1 cellular context compared by ENCODE assay signal in the genomic region with DNA sequence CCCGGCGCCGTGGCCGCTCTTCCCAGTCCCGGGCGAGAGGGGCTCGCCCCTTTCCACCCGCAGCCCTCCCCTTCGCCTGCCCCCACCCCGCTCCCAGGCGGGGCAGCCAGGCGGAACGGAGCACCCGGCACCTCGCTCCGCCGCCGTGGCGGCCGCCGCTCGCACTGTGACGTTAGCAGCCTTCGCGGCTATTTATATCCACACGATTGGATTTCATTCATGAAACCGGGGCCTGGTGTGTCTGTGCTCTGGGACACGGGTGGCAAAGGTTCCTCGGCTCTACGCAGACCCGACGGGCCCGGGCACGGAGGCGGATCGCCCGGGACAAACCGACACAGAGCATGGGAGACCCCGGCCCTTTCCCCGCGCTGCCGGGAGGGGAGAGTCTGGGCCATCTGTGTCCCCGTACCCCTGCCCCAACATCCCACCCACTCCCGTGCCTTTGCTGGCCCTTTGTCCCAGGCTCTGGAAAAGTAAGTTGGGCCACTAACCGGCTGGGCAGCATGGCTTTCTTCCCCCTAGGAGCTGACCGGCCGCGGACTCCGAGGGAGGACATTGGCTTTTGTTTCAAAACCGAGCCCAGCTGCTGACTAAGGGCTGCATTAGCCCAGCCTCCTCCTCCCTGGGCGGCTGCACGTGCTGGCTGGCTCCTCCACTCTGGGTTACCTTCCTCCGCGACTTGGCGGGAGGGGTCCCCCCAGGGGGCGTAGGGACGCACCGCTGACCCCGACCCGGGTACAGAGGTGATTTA.
TF ChIP-seq lines count a peak whose summit lies in the region.

A gene with protein sequence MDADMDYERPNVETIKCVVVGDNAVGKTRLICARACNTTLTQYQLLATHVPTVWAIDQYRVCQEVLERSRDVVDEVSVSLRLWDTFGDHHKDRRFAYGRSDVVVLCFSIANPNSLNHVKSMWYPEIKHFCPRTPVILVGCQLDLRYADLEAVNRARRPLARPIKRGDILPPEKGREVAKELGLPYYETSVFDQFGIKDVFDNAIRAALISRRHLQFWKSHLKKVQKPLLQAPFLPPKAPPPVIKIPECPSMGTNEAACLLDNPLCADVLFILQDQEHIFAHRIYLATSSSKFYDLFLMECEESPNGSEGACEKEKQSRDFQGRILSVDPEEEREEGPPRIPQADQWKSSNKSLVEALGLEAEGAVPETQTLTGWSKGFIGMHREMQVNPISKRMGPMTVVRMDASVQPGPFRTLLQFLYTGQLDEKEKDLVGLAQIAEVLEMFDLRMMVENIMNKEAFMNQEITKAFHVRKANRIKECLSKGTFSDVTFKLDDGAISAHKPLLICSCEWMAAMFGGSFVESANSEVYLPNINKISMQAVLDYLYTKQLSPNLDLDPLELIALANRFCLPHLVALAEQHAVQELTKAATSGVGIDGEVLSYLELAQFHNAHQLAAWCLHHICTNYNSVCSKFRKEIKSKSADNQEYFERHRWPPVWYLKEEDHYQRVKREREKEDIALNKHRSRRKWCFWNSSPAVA (minus strand): TSS at position 27 of the 751 bp plus-strand sequence. CDS start 32,643 bp downstream, outside the sequence.

TF ChIP-seq in H1, 55 proteins besides CTCF, POLR2A, EP300 and RAD21 (continues in another document):
- TF ChIP-seq SP4 (IDR thresholded peaks at IDR 0.05; ENCODE audit: low read length) (no peak), SAP30 (IDR thresholded peaks at IDR 0.05; ENCODE audit: insufficient read depth, insufficient replicate concordance, low read length) (no peak), CHD7 (IDR thresholded peaks at IDR 0.05; ENCODE audit: insufficient replicate concordance, low read length) (no peak), SRF (IDR thresholded peaks at IDR 0.05; ENCODE audit: low read depth, low read length) (no peak), RNF2 (IDR thresholded peaks at IDR 0.05; ENCODE audit: borderline replicate concordance, low read depth, low read length, missing control alignments, poor library complexity, severe bottlenecking) (no peak), SIX5 (IDR thresholded peaks at IDR 0.05; ENCODE audit: low read depth, low read length) (no peak), FOSL1 (IDR thresholded peaks at IDR 0.05; ENCODE audit: insufficient read depth, low read depth, low read length) (no peak), BACH1 (IDR thresholded peaks at IDR 0.05; ENCODE audit: low read length) (no peak), MAX (IDR thresholded peaks at IDR 0.05) (peak; percentile 96), SIRT6 (IDR thresholded peaks at IDR 0.05; ENCODE audit: low read length) (no peak), POU5F1 (IDR thresholded peaks at IDR 0.05; ENCODE audit: low read depth, low read length) (no peak), TAF7 (optimal IDR thresholded peaks at IDR 0.05; ENCODE audit: borderline replicate concordance, low read depth, low read length) (no peak), PHF8 (conservative IDR thresholded peaks at IDR 0.05; ENCODE audit: low read depth, low read length) (peak; percentile 74), SUZ12 (IDR thresholded peaks at IDR 0.05; ENCODE audit: low read length) (no peak), HDAC2 (IDR thresholded peaks at IDR 0.05; ENCODE audit: borderline replicate concordance in 1 of 2, low read depth in 2 of 2, low read length in 2 of 2) (no peak; a peak in 1 of 4 replicates), KDM5A (IDR thresholded peaks at IDR 0.05; ENCODE audit: low read length) (no peak), CBX8 (IDR thresholded peaks at IDR 0.05; ENCODE audit: borderline replicate concordance, low read depth, low read length) (no peak), KDM4A (IDR thresholded peaks at IDR 0.05; ENCODE audit: low read depth, low read length, severe bottlenecking) (peak; percentile 31), SP2 (IDR thresholded peaks at IDR 0.05; ENCODE audit: low read length) (no peak), CEBPB (IDR thresholded peaks at IDR 0.05; ENCODE audit: low read depth, low read length) (no peak), ASH2L (IDR thresholded peaks at IDR 0.05; ENCODE audit: low read length) (peak; percentile 59), CTBP2 (IDR thresholded peaks at IDR 0.05; ENCODE audit: borderline replicate concordance, insufficient read depth, insufficient read length, low read length) (no peak), EZH2 (IDR thresholded peaks at IDR 0.05; ENCODE audit: low read depth, low read length, severe bottlenecking) (peak; percentile 23), ATF2 (IDR thresholded peaks at IDR 0.05; ENCODE audit: low read length) (0 out of 2 replicates have a peak, but pooled peaks have one; percentile 22), RFX5 (IDR thresholded peaks at IDR 0.05; ENCODE audit: borderline replicate concordance, low read depth, low read length) (no peak), CREB1 (IDR thresholded peaks at IDR 0.05) (no peak), POLR2AphosphoS5 (IDR thresholded peaks at IDR 0.05; ENCODE audit: low read depth, low read length) (peak; percentile 80; the same call in 1 of the 2 replicates), NRF1 (IDR thresholded peaks at IDR 0.05; ENCODE audit: low read depth, low read length) (no peak), NANOG (IDR thresholded peaks at IDR 0.05; ENCODE audit: insufficient read depth, low read depth, low read length, poor library complexity, severe bottlenecking) (no peak), CHD1 (IDR thresholded peaks at IDR 0.05; ENCODE audit: low read depth, low read length) (no peak), RXRA (IDR thresholded peaks at IDR 0.05; ENCODE audit: insufficient read depth, low read depth, low read length) (no peak), ATF3 (IDR thresholded peaks at IDR 0.05; ENCODE audit: insufficient read depth, low read depth, low read length) (no peak), JUN (IDR thresholded peaks at IDR 0.05; ENCODE audit: low read depth, low read length) (no peak), SP1 (IDR thresholded peaks at IDR 0.05; ENCODE audit: low read depth, low read length) (no peak), GTF2F1 (IDR thresholded peaks at IDR 0.05; ENCODE audit: borderline replicate concordance, low read depth, low read length) (no peak), TBP (IDR thresholded peaks at IDR 0.05; ENCODE audit: low read depth, low read length) (peak; percentile 67), BRCA1 (IDR thresholded peaks at IDR 0.05; ENCODE audit: low read depth, low read length) (no peak), MAFK (IDR thresholded peaks at IDR 0.05; ENCODE audit: low read depth, low read length) (no peak), TAF1 (IDR thresholded peaks at IDR 0.05; ENCODE audit: low read depth, low read length) (peak; percentile 67), ZNF274 (IDR thresholded peaks at IDR 0.05; ENCODE audit: borderline replicate concordance, extremely low read depth, low read length) (no peak), GABPA (IDR thresholded peaks at IDR 0.05; ENCODE audit: borderline replicate concordance, insufficient read depth, low read length) (no peak), HDAC6 (IDR thresholded peaks at IDR 0.05; ENCODE audit: low read depth, low read length) (no peak), YY1 (IDR thresholded peaks at IDR 0.05; ENCODE audit: low read depth, low read length) (no peak), CBX5 (IDR thresholded peaks at IDR 0.05; ENCODE audit: low read depth, low read length) (no peak), CHD2 (IDR thresholded peaks at IDR 0.05; ENCODE audit: low read length) (no peak), JUND (IDR thresholded peaks at IDR 0.05; ENCODE audit: low read length) (no peak), TCF12 (IDR thresholded peaks at IDR 0.05; ENCODE audit: low read depth, low read length) (no peak), BCL11A (IDR thresholded peaks at IDR 0.05; ENCODE audit: low read depth in 2 of 2, low read length in 2 of 2) (no peak)
- TF ChIP-seq, protein P1, sequence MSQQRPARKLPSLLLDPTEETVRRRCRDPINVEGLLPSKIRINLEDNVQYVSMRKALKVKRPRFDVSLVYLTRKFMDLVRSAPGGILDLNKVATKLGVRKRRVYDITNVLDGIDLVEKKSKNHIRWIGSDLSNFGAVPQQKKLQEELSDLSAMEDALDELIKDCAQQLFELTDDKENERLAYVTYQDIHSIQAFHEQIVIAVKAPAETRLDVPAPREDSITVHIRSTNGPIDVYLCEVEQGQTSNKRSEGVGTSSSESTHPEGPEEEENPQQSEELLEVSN (IDR thresholded peaks at IDR 0.05) = peak; percentile 83
- TF ChIP-seq, protein P2, sequence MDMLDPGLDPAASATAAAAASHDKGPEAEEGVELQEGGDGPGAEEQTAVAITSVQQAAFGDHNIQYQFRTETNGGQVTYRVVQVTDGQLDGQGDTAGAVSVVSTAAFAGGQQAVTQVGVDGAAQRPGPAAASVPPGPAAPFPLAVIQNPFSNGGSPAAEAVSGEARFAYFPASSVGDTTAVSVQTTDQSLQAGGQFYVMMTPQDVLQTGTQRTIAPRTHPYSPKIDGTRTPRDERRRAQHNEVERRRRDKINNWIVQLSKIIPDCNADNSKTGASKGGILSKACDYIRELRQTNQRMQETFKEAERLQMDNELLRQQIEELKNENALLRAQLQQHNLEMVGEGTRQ (IDR thresholded peaks at IDR 0.05; ENCODE audit: low read length) = peak; percentile 31; the same call in 1 of the 2 replicates
